ENCODE assay signal across 6 cellular contexts in the genomic region with DNA sequence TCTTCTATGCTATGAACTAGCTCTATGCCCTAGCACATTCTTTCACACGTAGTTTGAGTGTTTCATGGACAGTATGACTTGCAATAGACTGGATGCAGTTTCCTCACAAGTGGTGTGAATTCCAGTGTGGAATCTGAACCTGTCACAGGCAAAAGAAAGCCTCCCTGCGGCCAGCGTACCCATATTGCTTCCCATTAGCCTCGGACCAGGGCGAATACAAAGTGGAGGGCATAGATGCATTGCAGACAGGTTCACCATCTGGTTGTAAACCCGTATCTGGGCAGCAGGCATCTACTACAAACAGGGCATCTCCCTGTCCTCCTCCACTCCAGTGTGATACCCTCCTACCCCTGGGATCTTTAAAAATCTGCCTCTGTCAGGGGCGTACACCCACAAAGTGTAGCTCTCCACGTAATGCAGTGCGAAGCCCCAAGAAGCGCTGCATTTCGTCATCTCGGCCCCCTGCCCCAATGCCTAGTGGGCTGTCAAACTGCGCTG. TPM values are rescaled to one million over a fixed set of nuclear protein-coding genes. Genes with fewer than 3 reads are reported as not detected.
DNase-seq lines count a peak whose midpoint lies in the region; ATAC-seq and TF ChIP-seq lines count a peak whose summit lies in the region.

No MANE protein-coding gene starts in this region.

- H3K36me3 ChIP-seq in right atrium auricular region (peaks cover 8% of the 10 kb centered on the region), iPS-18a (ENCODE audit: control insufficient read depth, low read depth, low read length) (no peaks in the 10 kb centered on the region), vagina (peaks cover 0 to under 1% of the 10 kb centered on the region in 2 donors)

- TF ChIP-seq POLR2A in vagina (IDR thresholded peaks at IDR 0.05) = no peak

- H3K27ac ChIP-seq in right atrium auricular region = peak overlapping the region; percentile 98 to 100
- H3K27ac ChIP-seq in iPS-18a (ENCODE audit: low read length) = no peak overlapping the region
- H3K27ac ChIP-seq in vagina = peak overlapping the region; percentile 98

- H3K9me3 ChIP-seq in right atrium auricular region = no peaks in the 10 kb centered on the region
- no peaks in the 10 kb centered on the region for H3K9me3 ChIP-seq in iPS-18a (ENCODE audit: control insufficient read depth, low read depth, low read length)
- no peaks in the 10 kb centered on the region for H3K9me3 ChIP-seq in vagina

- no peaks in the 10 kb centered on the region for H3K27me3 ChIP-seq in right atrium auricular region
- H3K27me3 ChIP-seq in iPS-18a (ENCODE audit: control insufficient read depth, insufficient read depth, low read length) = no peaks in the 10 kb centered on the region
- H3K27me3 ChIP-seq in vagina = no peaks in the 10 kb centered on the region

- DNase-seq in right atrium auricular region (ENCODE audit: low spot score) (no peak), left cardiac atrium (no peak), vagina (ENCODE audit: extremely low spot score in 2 of 2) (no peak), NCI-H226 (no peak)
- no peak for DNase-seq in activated CD4-positive, CD25-positive, alpha-beta regulatory T cell treated with anti-CD3 and anti-CD28 coated beads, Interleukin-2, amount 50 U/mL, for 72 hours

- ATAC-seq in left cardiac atrium = no peak

- peak overlapping the region; percentile 99 for H3K9ac ChIP-seq in iPS-18a (ENCODE audit: low read length)

- TF ChIP-seq CTCF in right atrium auricular region (IDR thresholded peaks at IDR 0.05) (no peak), vagina (IDR thresholded peaks at IDR 0.05) (peak in 1 of 3 experiments; percentile 12)

- H3K4me3 ChIP-seq in right atrium auricular region = peak overlapping the region; percentile 42 to 72
- H3K4me3 ChIP-seq in iPS-18a (ENCODE audit: low read length) = peak overlapping the region; percentile 97
- peak overlapping the region; percentile 72 to 76 for H3K4me3 ChIP-seq in vagina

- intact Hi-C loops in left cardiac atrium (cut with DNase I) (no loop called here), vagina (cut with DNase I) (no loop called here)

- H3K4me1 ChIP-seq in right atrium auricular region (peaks cover 0 to 36% of the 10 kb centered on the region in 2 donors), iPS-18a (ENCODE audit: control insufficient read depth, low read depth, low read length) (peaks cover 9% of the 10 kb centered on the region), vagina (peaks cover 38% of the 10 kb centered on the region)

RNA-seq across cellular contexts. Expression of gene CIC, which starts 1.4 kb away (rescaled TPM):
- total RNA-seq in right atrium auricular region = 10 to 100 TPM; 27.4 to 53.5 TPM
- total RNA-seq in left cardiac atrium = 10 to 100 TPM; 34.7 to 42.1 TPM
- total RNA-seq in vagina = 36.1 TPM

RNA-seq across cellular contexts. Expression of gene ERF, which starts 12.8 kb away (rescaled TPM):
- total RNA-seq in right atrium auricular region = 10 to 100 TPM; 26.8 to 34.9 TPM
- total RNA-seq in left cardiac atrium = 10 to 100 TPM; 37.9 to 50.6 TPM
- 44.7 TPM for total RNA-seq in vagina

RNA-seq across cellular contexts. Expression of gene GSK3A, which starts 25.3 kb away (rescaled TPM):
- total RNA-seq in right atrium auricular region (10 to 100 TPM; 18.1 to 27.9 TPM), left cardiac atrium (10 to 100 TPM; 31.7 to 34.4 TPM), vagina (21.1 TPM)

RNA-seq across cellular contexts. Expression of gene PRR19, which starts 34.2 kb away (rescaled TPM):
- total RNA-seq in right atrium auricular region = under 1 TPM in 1 of 2 donors, not detected in 1; 0.59 TPM
- total RNA-seq in left cardiac atrium = under 1 TPM; 0.12 to 0.16 TPM
- total RNA-seq in vagina = not detected

RNA-seq across cellular contexts. Expression of gene PAFAH1B3, which starts 34.7 kb away (rescaled TPM):
- total RNA-seq in right atrium auricular region (1 to 10 TPM; 2.2 to 8.2 TPM), left cardiac atrium (1 to 10 TPM; 4.1 to 6.2 TPM), vagina (21.9 TPM)
